3 cellular contexts compared by ENCODE assay signal in the genomic region with DNA sequence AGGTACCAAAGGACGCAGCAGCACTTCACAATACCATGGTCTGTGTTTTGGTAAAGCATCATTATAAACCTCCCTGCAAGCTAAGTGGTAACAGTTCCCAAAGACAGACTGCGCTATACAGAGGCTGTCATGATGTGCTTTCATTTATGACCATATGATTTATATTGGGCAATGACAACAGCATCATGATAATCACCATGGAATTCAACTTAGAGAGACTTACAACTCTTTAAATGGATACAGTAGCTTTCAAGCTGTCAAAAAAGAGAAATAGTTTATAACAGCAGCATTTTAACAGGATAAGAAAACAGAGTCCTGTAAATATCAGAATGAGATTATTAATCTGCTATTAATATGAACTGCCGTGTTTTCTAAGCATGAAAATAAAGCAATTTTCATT.
TF ChIP-seq lines count a peak whose summit lies in the region.

No MANE protein-coding gene starts in this region.

TF ChIP-seq in SK-N-SH treated with all-trans-retinoic acid at 6 μM for 48 hours, 23 proteins besides CTCF, POLR2A, EP300 and RAD21 (continued from another document):
- TF ChIP-seq, protein P1, sequence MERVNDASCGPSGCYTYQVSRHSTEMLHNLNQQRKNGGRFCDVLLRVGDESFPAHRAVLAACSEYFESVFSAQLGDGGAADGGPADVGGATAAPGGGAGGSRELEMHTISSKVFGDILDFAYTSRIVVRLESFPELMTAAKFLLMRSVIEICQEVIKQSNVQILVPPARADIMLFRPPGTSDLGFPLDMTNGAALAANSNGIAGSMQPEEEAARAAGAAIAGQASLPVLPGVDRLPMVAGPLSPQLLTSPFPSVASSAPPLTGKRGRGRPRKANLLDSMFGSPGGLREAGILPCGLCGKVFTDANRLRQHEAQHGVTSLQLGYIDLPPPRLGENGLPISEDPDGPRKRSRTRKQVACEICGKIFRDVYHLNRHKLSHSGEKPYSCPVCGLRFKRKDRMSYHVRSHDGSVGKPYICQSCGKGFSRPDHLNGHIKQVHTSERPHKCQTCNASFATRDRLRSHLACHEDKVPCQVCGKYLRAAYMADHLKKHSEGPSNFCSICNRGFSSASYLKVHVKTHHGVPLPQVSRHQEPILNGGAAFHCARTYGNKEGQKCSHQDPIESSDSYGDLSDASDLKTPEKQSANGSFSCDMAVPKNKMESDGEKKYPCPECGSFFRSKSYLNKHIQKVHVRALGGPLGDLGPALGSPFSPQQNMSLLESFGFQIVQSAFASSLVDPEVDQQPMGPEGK (CRISPR knock-in tag; IDR thresholded peaks at IDR 0.05; ENCODE audit: borderline replicate concordance), result 0 out of 2 replicates have a peak, but pooled peaks have one; percentile 35
- TF ChIP-seq ISL1 (CRISPR knock-in tag; IDR thresholded peaks at IDR 0.05), result peak; percentile 98
- TF ChIP-seq, protein P2, sequence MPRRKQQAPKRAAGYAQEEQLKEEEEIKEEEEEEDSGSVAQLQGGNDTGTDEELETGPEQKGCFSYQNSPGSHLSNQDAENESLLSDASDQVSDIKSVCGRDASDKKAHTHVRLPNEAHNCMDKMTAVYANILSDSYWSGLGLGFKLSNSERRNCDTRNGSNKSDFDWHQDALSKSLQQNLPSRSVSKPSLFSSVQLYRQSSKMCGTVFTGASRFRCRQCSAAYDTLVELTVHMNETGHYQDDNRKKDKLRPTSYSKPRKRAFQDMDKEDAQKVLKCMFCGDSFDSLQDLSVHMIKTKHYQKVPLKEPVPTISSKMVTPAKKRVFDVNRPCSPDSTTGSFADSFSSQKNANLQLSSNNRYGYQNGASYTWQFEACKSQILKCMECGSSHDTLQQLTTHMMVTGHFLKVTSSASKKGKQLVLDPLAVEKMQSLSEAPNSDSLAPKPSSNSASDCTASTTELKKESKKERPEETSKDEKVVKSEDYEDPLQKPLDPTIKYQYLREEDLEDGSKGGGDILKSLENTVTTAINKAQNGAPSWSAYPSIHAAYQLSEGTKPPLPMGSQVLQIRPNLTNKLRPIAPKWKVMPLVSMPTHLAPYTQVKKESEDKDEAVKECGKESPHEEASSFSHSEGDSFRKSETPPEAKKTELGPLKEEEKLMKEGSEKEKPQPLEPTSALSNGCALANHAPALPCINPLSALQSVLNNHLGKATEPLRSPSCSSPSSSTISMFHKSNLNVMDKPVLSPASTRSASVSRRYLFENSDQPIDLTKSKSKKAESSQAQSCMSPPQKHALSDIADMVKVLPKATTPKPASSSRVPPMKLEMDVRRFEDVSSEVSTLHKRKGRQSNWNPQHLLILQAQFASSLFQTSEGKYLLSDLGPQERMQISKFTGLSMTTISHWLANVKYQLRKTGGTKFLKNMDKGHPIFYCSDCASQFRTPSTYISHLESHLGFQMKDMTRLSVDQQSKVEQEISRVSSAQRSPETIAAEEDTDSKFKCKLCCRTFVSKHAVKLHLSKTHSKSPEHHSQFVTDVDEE (CRISPR knock-in tag; IDR thresholded peaks at IDR 0.05), result no peak
- TF ChIP-seq GLIS3 (CRISPR knock-in tag; IDR thresholded peaks at IDR 0.05), result 0 out of 2 replicates have a peak, but pooled peaks have one; percentile 36
- TF ChIP-seq, protein P3, sequence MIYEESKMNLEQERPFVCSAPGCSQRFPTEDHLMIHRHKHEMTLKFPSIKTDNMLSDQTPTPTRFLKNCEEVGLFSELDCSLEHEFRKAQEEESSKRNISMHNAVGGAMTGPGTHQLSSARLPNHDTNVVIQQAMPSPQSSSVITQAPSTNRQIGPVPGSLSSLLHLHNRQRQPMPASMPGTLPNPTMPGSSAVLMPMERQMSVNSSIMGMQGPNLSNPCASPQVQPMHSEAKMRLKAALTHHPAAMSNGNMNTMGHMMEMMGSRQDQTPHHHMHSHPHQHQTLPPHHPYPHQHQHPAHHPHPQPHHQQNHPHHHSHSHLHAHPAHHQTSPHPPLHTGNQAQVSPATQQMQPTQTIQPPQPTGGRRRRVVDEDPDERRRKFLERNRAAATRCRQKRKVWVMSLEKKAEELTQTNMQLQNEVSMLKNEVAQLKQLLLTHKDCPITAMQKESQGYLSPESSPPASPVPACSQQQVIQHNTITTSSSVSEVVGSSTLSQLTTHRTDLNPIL (CRISPR knock-in tag; IDR thresholded peaks at IDR 0.05; ENCODE audit: low read depth), result peak; percentile 60; the same call in 1 of the 2 replicates
TF ChIP-seq in SK-N-SH treated with all-trans-retinoic acid at 6 μM for 48 hours: peak in this region for 5.

TF ChIP-seq in SK-N-SH, 30 proteins besides CTCF, POLR2A, EP300 and RAD21 (continued from another document and continues in another):
- TF ChIP-seq, protein P4, sequence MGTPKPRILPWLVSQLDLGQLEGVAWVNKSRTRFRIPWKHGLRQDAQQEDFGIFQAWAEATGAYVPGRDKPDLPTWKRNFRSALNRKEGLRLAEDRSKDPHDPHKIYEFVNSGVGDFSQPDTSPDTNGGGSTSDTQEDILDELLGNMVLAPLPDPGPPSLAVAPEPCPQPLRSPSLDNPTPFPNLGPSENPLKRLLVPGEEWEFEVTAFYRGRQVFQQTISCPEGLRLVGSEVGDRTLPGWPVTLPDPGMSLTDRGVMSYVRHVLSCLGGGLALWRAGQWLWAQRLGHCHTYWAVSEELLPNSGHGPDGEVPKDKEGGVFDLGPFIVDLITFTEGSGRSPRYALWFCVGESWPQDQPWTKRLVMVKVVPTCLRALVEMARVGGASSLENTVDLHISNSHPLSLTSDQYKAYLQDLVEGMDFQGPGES (IDR thresholded peaks at IDR 0.05; ENCODE audit: low read depth, low read length), result no peak
- no peak for TF ChIP-seq JUND (IDR thresholded peaks at IDR 0.05)
- no peak for TF ChIP-seq YY1 (IDR thresholded peaks at IDR 0.05; ENCODE audit: low read depth)
- no peak for TF ChIP-seq NRF1 (IDR thresholded peaks at IDR 0.05; ENCODE audit: low read depth, low read length)
- TF ChIP-seq CHD2 (IDR thresholded peaks at IDR 0.05; ENCODE audit: low read length, partially characterized antibody), result no peak
- no peak for TF ChIP-seq TEAD4 (IDR thresholded peaks at IDR 0.05; ENCODE audit: borderline replicate concordance, insufficient read depth)
- TF ChIP-seq, protein P5, sequence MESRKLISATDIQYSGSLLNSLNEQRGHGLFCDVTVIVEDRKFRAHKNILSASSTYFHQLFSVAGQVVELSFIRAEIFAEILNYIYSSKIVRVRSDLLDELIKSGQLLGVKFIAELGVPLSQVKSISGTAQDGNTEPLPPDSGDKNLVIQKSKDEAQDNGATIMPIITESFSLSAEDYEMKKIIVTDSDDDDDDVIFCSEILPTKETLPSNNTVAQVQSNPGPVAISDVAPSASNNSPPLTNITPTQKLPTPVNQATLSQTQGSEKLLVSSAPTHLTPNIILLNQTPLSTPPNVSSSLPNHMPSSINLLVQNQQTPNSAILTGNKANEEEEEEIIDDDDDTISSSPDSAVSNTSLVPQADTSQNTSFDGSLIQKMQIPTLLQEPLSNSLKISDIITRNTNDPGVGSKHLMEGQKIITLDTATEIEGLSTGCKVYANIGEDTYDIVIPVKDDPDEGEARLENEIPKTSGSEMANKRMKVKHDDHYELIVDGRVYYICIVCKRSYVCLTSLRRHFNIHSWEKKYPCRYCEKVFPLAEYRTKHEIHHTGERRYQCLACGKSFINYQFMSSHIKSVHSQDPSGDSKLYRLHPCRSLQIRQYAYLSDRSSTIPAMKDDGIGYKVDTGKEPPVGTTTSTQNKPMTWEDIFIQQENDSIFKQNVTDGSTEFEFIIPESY (IDR thresholded peaks at IDR 0.05; ENCODE audit: borderline replicate concordance, low read depth), result no peak
- TF ChIP-seq, protein P6, sequence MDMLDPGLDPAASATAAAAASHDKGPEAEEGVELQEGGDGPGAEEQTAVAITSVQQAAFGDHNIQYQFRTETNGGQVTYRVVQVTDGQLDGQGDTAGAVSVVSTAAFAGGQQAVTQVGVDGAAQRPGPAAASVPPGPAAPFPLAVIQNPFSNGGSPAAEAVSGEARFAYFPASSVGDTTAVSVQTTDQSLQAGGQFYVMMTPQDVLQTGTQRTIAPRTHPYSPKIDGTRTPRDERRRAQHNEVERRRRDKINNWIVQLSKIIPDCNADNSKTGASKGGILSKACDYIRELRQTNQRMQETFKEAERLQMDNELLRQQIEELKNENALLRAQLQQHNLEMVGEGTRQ (IDR thresholded peaks at IDR 0.05; ENCODE audit: borderline replicate concordance, low read depth, low read length), result no peak
- no peak for TF ChIP-seq MEF2A (IDR thresholded peaks at IDR 0.05; ENCODE audit: borderline replicate concordance, low read depth)
- TF ChIP-seq, protein P7, sequence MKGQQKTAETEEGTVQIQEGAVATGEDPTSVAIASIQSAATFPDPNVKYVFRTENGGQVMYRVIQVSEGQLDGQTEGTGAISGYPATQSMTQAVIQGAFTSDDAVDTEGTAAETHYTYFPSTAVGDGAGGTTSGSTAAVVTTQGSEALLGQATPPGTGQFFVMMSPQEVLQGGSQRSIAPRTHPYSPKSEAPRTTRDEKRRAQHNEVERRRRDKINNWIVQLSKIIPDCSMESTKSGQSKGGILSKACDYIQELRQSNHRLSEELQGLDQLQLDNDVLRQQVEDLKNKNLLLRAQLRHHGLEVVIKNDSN (IDR thresholded peaks at IDR 0.05; ENCODE audit: borderline replicate concordance, low read depth), result no peak
- TF ChIP-seq EZH2phosphoT487 (IDR thresholded peaks at IDR 0.05; ENCODE audit: borderline replicate concordance, low read depth), result no peak
- TF ChIP-seq FOXM1 (IDR thresholded peaks at IDR 0.05; ENCODE audit: low read depth), result no peak
- no peak for TF ChIP-seq TCF12 (IDR thresholded peaks at IDR 0.05)
- no peak for TF ChIP-seq NFIC (IDR thresholded peaks at IDR 0.05; ENCODE audit: borderline replicate concordance)
- no peak for TF ChIP-seq RXRA (IDR thresholded peaks at IDR 0.05; ENCODE audit: borderline replicate concordance, low read depth)
- TF ChIP-seq SIN3A (IDR thresholded peaks at IDR 0.05; ENCODE audit: borderline replicate concordance, low read depth, low read length), result no peak

TF ChIP-seq in neural cell, 6 proteins besides CTCF, POLR2A, EP300 and RAD21 (continued from another document):
- TF ChIP-seq, protein P8, sequence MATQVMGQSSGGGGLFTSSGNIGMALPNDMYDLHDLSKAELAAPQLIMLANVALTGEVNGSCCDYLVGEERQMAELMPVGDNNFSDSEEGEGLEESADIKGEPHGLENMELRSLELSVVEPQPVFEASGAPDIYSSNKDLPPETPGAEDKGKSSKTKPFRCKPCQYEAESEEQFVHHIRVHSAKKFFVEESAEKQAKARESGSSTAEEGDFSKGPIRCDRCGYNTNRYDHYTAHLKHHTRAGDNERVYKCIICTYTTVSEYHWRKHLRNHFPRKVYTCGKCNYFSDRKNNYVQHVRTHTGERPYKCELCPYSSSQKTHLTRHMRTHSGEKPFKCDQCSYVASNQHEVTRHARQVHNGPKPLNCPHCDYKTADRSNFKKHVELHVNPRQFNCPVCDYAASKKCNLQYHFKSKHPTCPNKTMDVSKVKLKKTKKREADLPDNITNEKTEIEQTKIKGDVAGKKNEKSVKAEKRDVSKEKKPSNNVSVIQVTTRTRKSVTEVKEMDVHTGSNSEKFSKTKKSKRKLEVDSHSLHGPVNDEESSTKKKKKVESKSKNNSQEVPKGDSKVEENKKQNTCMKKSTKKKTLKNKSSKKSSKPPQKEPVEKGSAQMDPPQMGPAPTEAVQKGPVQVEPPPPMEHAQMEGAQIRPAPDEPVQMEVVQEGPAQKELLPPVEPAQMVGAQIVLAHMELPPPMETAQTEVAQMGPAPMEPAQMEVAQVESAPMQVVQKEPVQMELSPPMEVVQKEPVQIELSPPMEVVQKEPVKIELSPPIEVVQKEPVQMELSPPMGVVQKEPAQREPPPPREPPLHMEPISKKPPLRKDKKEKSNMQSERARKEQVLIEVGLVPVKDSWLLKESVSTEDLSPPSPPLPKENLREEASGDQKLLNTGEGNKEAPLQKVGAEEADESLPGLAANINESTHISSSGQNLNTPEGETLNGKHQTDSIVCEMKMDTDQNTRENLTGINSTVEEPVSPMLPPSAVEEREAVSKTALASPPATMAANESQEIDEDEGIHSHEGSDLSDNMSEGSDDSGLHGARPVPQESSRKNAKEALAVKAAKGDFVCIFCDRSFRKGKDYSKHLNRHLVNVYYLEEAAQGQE (IDR thresholded peaks at IDR 0.05; ENCODE audit: borderline replicate concordance), result no peak
